ENCODE assay signal across 11 cellular contexts in the genomic region with DNA sequence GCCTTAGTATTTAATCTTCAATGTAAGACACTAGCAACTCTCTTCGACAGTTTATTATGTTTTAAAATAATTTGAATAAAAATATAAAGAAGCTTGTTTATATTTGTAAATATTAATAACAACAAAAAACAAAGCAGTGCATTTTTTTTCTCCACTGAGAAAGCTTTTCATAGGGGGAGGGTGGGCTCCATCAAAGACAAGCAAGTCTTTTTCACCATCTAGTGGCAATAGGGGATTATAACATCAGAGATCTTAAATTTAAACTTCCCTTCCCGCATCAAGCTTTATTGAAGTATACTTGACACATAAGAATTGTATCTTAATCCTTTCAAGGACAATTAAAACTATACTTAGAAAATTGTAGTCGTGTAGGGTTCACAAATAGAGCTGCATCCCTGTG. TPM values are rescaled to one million over a fixed set of nuclear protein-coding genes. Genes with fewer than 3 reads are reported as not detected.
DNase-seq lines count a peak whose midpoint lies in the region; ATAC-seq, FAIRE-seq and TF ChIP-seq lines count a peak whose summit lies in the region.
"Had no signal": no experiment of that assay in that cellular context is flagged by ENCODE, and none has a peak within 500 bp of the region (broad histone marks: within the 10 kb centered on the region; RNA-seq: fewer than 3 reads in every experiment).

No MANE protein-coding gene starts in this region.

- no peak for ATAC-seq in GM18498 (IDR thresholded peaks at IDR 0.05; ENCODE audit: unreplicated experiment)

- H3K4me1 ChIP-seq in breast epithelium = no peaks in the 10 kb centered on the region

- no peak overlapping the region for H3K4me3 ChIP-seq in breast epithelium
- H3K4me3 ChIP-seq in dorsolateral prefrontal cortex = no peak overlapping the region

- TF ChIP-seq CTCF in MCF 10A (IDR thresholded peaks at IDR 0.05; ENCODE audit: unreplicated experiment) (peak; percentile 42), breast epithelium (IDR thresholded peaks at IDR 0.05) (no peak), dorsolateral prefrontal cortex (IDR thresholded peaks at IDR 0.05 in 54 of 56, conservative IDR thresholded peaks at IDR 0.05 in 2 of 56; ENCODE audit: low read depth in 1 of 56, partially characterized antibody in 56 of 56) (peak in 33 of 56 donors; percentile 7 to 50 (median 29))

- no peak overlapping the region for H3K27ac Mint-ChIP-seq in MCF 10A (ENCODE audit: low read depth, unreplicated experiment)
- H3K27ac Mint-ChIP-seq in T-helper 2 cell treated with Interferon-gamma antibody and Interleukin-4, amounts not matched to agents 5 μg/mL and 100 μg/mL, for 36 hours = no peak overlapping the region
- H3K27ac Mint-ChIP-seq in activated naive CD4-positive, alpha-beta T cell treated with anti-CD3 and anti-CD28 coated beads for 36 hours = no peak overlapping the region

- DNase-seq in MCF 10A (ENCODE audit: unreplicated experiment) (peak; percentile 6), breast epithelium (ENCODE audit: low spot score in 2 of 2) (no peak), NCI-H748 (lab: John Stamatoyannopoulos, UW; ENCODE audit: unreplicated experiment) (peak; percentile 49), dorsolateral prefrontal cortex (no peak), urothelium cell line (ENCODE audit: low spot score) (peak; percentile 15)
- no peak for DNase-seq in T-helper 2 cell treated with Interferon-gamma antibody and Interleukin-4, amounts not matched to agents 5 μg/mL and 100 μg/mL, for 36 hours (ENCODE audit: low spot score)
- DNase-seq in activated naive CD4-positive, alpha-beta T cell treated with anti-CD3 and anti-CD28 coated beads for 36 hours = no peak
- DNase-seq: hypothalamus, occipital lobe had no signal

- POLR2A ChIA-PET in MCF 10A (lab: Yijun Ruan, JAX) = no interaction called here

- intact Hi-C loops in MCF 10A (cut with micrococcal nuclease) = loop anchor here (2.0 kb wide), 1 partner anchor 318 kb away; no protein-coding TSS in a partner anchor
- intact Hi-C loops in breast epithelium (cut with DNase I; ENCODE audit: low total_unique reads) = no loop called here
- intact Hi-C loops in dorsolateral prefrontal cortex (cut with DNase I) = loop anchor here in 1 of 2 donors (10.0 kb wide), 1 partner anchor 60 kb away; no protein-coding TSS in a partner anchor
- intact Hi-C loops in activated naive CD4-positive, alpha-beta T cell treated with anti-CD3 and anti-CD28 coated beads for 36 hours (cut with micrococcal nuclease) = no loop called here

- no peaks in the 10 kb centered on the region for H3K9me3 Mint-ChIP-seq in MCF 10A (ENCODE audit: unreplicated experiment)
- H3K9me3 Mint-ChIP-seq in T-helper 2 cell treated with Interferon-gamma antibody and Interleukin-4, amounts not matched to agents 5 μg/mL and 100 μg/mL, for 36 hours = no peaks in the 10 kb centered on the region
- peaks cover 3% of the 10 kb centered on the region for H3K9me3 Mint-ChIP-seq in activated naive CD4-positive, alpha-beta T cell treated with anti-CD3 and anti-CD28 coated beads for 36 hours

- no peaks in the 10 kb centered on the region for H3K36me3 Mint-ChIP-seq in MCF 10A (ENCODE audit: insufficient read depth, unreplicated experiment)
- H3K36me3 Mint-ChIP-seq in T-helper 2 cell treated with Interferon-gamma antibody and Interleukin-4, amounts not matched to agents 5 μg/mL and 100 μg/mL, for 36 hours (ENCODE audit: low read depth) = no peaks in the 10 kb centered on the region
- no peaks in the 10 kb centered on the region for H3K36me3 Mint-ChIP-seq in activated naive CD4-positive, alpha-beta T cell treated with anti-CD3 and anti-CD28 coated beads for 36 hours (ENCODE audit: low read depth)

- CTCF ChIA-PET in MCF 10A (lab: Yijun Ruan, JAX) = interaction anchor here (0.6 to 3.6 kb wide), 22 partner anchors 9 to 380 kb away, joined by 3 to 26 read pairs (median 4); no protein-coding TSS in a partner anchor
- CTCF ChIA-PET in activated naive CD4-positive, alpha-beta T cell treated with anti-CD3 and anti-CD28 coated beads for 36 hours (lab: Charles Lee) = interaction anchor here (0.5 kb wide), 1 partner anchor 450 kb away, joined by 5 read pairs; no protein-coding TSS in a partner anchor

- H3K27me3 Mint-ChIP-seq in MCF 10A (ENCODE audit: insufficient read depth, unreplicated experiment) = no peaks in the 10 kb centered on the region
- H3K27me3 Mint-ChIP-seq in T-helper 2 cell treated with Interferon-gamma antibody and Interleukin-4, amounts not matched to agents 5 μg/mL and 100 μg/mL, for 36 hours (ENCODE audit: low read depth) = no peaks in the 10 kb centered on the region
- H3K27me3 Mint-ChIP-seq in activated naive CD4-positive, alpha-beta T cell treated with anti-CD3 and anti-CD28 coated beads for 36 hours (ENCODE audit: low read depth) = no peaks in the 10 kb centered on the region

- no TSS peak for BruUV-seq in MCF 10A (replicated peaks; lab: Mats Ljungman, UMichigan)

- FAIRE-seq in urothelium cell line (lab: Jason Lieb, UNC) = no peak
- FAIRE-seq: bronchial epithelial cell had no signal

- H3K27ac ChIP-seq in breast epithelium = no peak overlapping the region
- H3K27ac ChIP-seq in dorsolateral prefrontal cortex = no peak overlapping the region

- H3K4me1 Mint-ChIP-seq in MCF 10A (ENCODE audit: insufficient read depth, unreplicated experiment) = no peaks in the 10 kb centered on the region
- H3K4me1 Mint-ChIP-seq in T-helper 2 cell treated with Interferon-gamma antibody and Interleukin-4, amounts not matched to agents 5 μg/mL and 100 μg/mL, for 36 hours (ENCODE audit: low read depth) = no peaks in the 10 kb centered on the region
- H3K4me1 Mint-ChIP-seq in activated naive CD4-positive, alpha-beta T cell treated with anti-CD3 and anti-CD28 coated beads for 36 hours (ENCODE audit: low read depth) = no peaks in the 10 kb centered on the region

- no peaks in the 10 kb centered on the region for H3K9me3 ChIP-seq in breast epithelium

- TF ChIP-seq POLR2A in breast epithelium (IDR thresholded peaks at IDR 0.05) = no peak

- no peaks in the 10 kb centered on the region for H3K36me3 ChIP-seq in breast epithelium

- no peak overlapping the region for H3K4me3 Mint-ChIP-seq in MCF 10A (ENCODE audit: unreplicated experiment)
- no peak overlapping the region for H3K4me3 Mint-ChIP-seq in T-helper 2 cell treated with Interferon-gamma antibody and Interleukin-4, amounts not matched to agents 5 μg/mL and 100 μg/mL, for 36 hours
- no peak overlapping the region for H3K4me3 Mint-ChIP-seq in activated naive CD4-positive, alpha-beta T cell treated with anti-CD3 and anti-CD28 coated beads for 36 hours

- H3K27me3 ChIP-seq in breast epithelium (no peaks in the 10 kb centered on the region), dorsolateral prefrontal cortex (no peaks in the 10 kb centered on the region)

RNA-seq across cellular contexts. Expression of gene OR13F1, which starts 9.3 kb away (rescaled TPM):
- total RNA-seq in MCF 10A (2022) (not detected in 2 replicates), breast epithelium (not detected), dorsolateral prefrontal cortex (not detected)
- not detected for total RNA-seq in activated naive CD4-positive, alpha-beta T cell treated with anti-CD3 and anti-CD28 coated beads for 36 hours
- total RNA-seq: bronchial epithelial cell, occipital lobe had no signal

RNA-seq across cellular contexts. Expression of gene OR13C4, which starts 32.2 kb away (rescaled TPM):
- total RNA-seq in MCF 10A (2022) (not detected in 2 replicates), breast epithelium (not detected), dorsolateral prefrontal cortex (1 to 10 TPM in 16 of 120 experiments, under 1 TPM in 34, not detected in 70; 0.40 to 1.7 (median 0.73) TPM)
- total RNA-seq in activated naive CD4-positive, alpha-beta T cell treated with anti-CD3 and anti-CD28 coated beads for 36 hours = not detected
- total RNA-seq: bronchial epithelial cell, occipital lobe had no signal

RNA-seq across cellular contexts. Expression of gene OR13C3, which starts 41.8 kb away (rescaled TPM):
- not detected in 2 replicates for total RNA-seq in MCF 10A (2022)
- not detected for total RNA-seq in breast epithelium
- total RNA-seq in dorsolateral prefrontal cortex = 1 to 10 TPM in 15 of 120 experiments, under 1 TPM in 49, not detected in 56; 0.37 to 1.9 (median 0.70) TPM
- not detected for total RNA-seq in activated naive CD4-positive, alpha-beta T cell treated with anti-CD3 and anti-CD28 coated beads for 36 hours
- total RNA-seq: bronchial epithelial cell, occipital lobe had no signal

Comparison
In these comparisons a context has a peak if more than half of its experiments do, and no peak if none do; other contexts are left out.
1. DNase-seq: peak in MCF 10A (single experiment), NCI-H748 (single experiment) and urothelium cell line (single experiment); none in breast epithelium (0 of 2), dorsolateral prefrontal cortex (0 of 10), T-helper 2 cell treated with Interferon-gamma antibody and Interleukin-4, amounts not matched to agents 5 μg/mL and 100 μg/mL, for 36 hours (single experiment) and activated naive CD4-positive, alpha-beta T cell treated with anti-CD3 and anti-CD28 coated beads for 36 hours (single experiment).
2. CTCF ChIP-seq: peak in MCF 10A (single experiment) and dorsolateral prefrontal cortex (33 of 56); none in breast epithelium (0 of 3).